In the genomic region with DNA sequence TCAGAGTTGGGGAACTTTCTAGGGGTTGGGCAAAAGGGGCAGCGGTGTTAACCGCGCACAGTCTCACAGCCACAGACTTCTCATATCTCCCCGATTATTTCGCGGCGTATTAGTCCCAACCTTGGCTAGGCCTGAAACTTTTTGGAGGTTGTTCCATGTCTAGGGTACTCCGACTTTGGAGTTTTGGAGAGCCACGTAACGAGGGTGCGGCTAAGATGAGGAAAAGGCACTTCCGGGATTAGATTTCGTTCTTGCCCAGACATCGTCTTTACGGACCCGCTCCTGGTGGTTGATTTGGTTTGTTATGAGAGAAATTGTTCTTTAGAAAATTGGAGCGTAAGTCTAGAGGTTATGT, we compare ENCODE assay signal across 8 cellular contexts. TPM values are rescaled to one million over a fixed set of nuclear protein-coding genes. Genes with fewer than 3 reads are reported as not detected.
DNase-seq lines count a peak whose midpoint lies in the region; ATAC-seq and TF ChIP-seq lines count a peak whose summit lies in the region.

No MANE protein-coding gene starts in this region.

- H3K79me1 ChIP-seq in mesendoderm (ENCODE audit: low read length): peaks cover 6% of the 10 kb centered on the region

- H3K9me3 ChIP-seq in OCI-LY3 (ENCODE audit: insufficient read depth, low read length) (no peaks in the 10 kb centered on the region), aorta (ENCODE audit: control insufficient read depth, low read length) (no peaks in the 10 kb centered on the region)

- peaks cover 75% of the 10 kb centered on the region for H3K4me1 Mint-ChIP-seq in central memory CD8-positive, alpha-beta T cell

- H2AFZ ChIP-seq in OCI-LY3 (ENCODE audit: low read depth, low read length): peak overlapping the region; percentile 16; the same call in 1 of the 2 replicates

- H3K23ac ChIP-seq in mesendoderm (ENCODE audit: low read length): no peak overlapping the region

- peaks cover 14% of the 10 kb centered on the region for H3K36me3 Mint-ChIP-seq in central memory CD8-positive, alpha-beta T cell (ENCODE audit: insufficient read depth)

- no peak for TF ChIP-seq CTCF in OCI-LY3 (IDR thresholded peaks at IDR 0.05; ENCODE audit: low read depth, low read length)

- H3K27me3 ChIP-seq in OCI-LY3 (ENCODE audit: low read depth, low read length) (no peaks in the 10 kb centered on the region), mesendoderm (ENCODE audit: insufficient read depth, low read length, poor library complexity) (no peaks in the 10 kb centered on the region), aorta (ENCODE audit: control insufficient read depth in 1 of 2, insufficient read depth in 2 of 2, low read length in 1 of 2) (no peaks in the 10 kb centered on the region)

- H3K36me3 ChIP-seq in OCI-LY3 (replicated peaks; ENCODE audit: low read depth, low read length): no peaks in the 10 kb centered on the region
- no peaks in the 10 kb centered on the region for H3K36me3 ChIP-seq in mesendoderm (ENCODE audit: control insufficient read depth, insufficient read depth, low read length)
- H3K36me3 ChIP-seq in aorta (ENCODE audit: control insufficient read depth in 1 of 2, insufficient read depth in 2 of 2, low read length in 1 of 2): no peaks in the 10 kb centered on the region

- H2BK15ac ChIP-seq in mesendoderm (replicated peaks; ENCODE audit: low read depth): no peak overlapping the region

- no CpG with 5 or more reads among the region's 17 CpGs for WGBS in mesendoderm (ENCODE audit: extremely low coverage, insufficient coverage, low lambda C conversion rate)
- 0% methylated on average over 17 of the region's 17 CpGs for WGBS in aorta, 2 donors

- H4K20me1 ChIP-seq in OCI-LY3 (ENCODE audit: insufficient read depth, low read length): peaks cover 64% of the 10 kb centered on the region

- H2AK5ac ChIP-seq in mesendoderm (ENCODE audit: low read length): no peak overlapping the region

- peak overlapping the region; percentile 95 for H3K4me3 Mint-ChIP-seq in central memory CD8-positive, alpha-beta T cell

- H3K9ac ChIP-seq in OCI-LY3 (ENCODE audit: low read length) (peak overlapping the region; percentile 87), mesendoderm (ENCODE audit: low read length) (peak overlapping the region; percentile 87)

- no peaks in the 10 kb centered on the region for H3K9me3 Mint-ChIP-seq in central memory CD8-positive, alpha-beta T cell

- H2BK5ac ChIP-seq in mesendoderm (ENCODE audit: low read length): no peak overlapping the region

- H3K56ac ChIP-seq in mesendoderm (ENCODE audit: low read length): peak overlapping the region; percentile 95

- no peak overlapping the region for H3K4ac ChIP-seq in mesendoderm (ENCODE audit: low read depth, low read length)

- DNase-seq in activated CD8-positive, alpha-beta memory T cell treated with anti-CD3 and anti-CD28 coated beads for 48 hours (ENCODE audit: low read depth in 2 of 3, low spot score in 2 of 3): peak in 2 of 3 experiments; percentile 10 to 12
- DNase-seq in activated CD8-positive, alpha-beta memory T cell treated with anti-CD3 and anti-CD28 coated beads, Interleukin-2, amount 50 U/mL, for 48 hours: no peak
- peak in 1 of 2 donors; percentile 17 for DNase-seq in central memory CD8-positive, alpha-beta T cell (ENCODE audit: low spot score in 2 of 2)
- DNase-seq in mesendoderm: peak; percentile 51
- no peak for DNase-seq in aorta
- DNase-seq in NCI-H2029 treated with DMSO at 0.1 percent for 48 hours (lab: John Stamatoyannopoulos, UW): no peak
- DNase-seq in NCI-H187 treated with DMSO at 0.1 percent for 48 hours (lab: John Stamatoyannopoulos, UW): no peak

- H3K79me2 ChIP-seq in OCI-LY3 (ENCODE audit: low read length): peaks cover 89% of the 10 kb centered on the region
- peaks cover 70% of the 10 kb centered on the region for H3K79me2 ChIP-seq in mesendoderm (ENCODE audit: control insufficient read depth, insufficient read depth, low read length)

- H2BK120ac ChIP-seq in mesendoderm (ENCODE audit: low read depth, low read length): no peak overlapping the region

- H3K27ac Mint-ChIP-seq in central memory CD8-positive, alpha-beta T cell (ENCODE audit: low read depth): peak overlapping the region; percentile 95

- intact Hi-C loops in aorta (cut with DNase I): loop anchor here in 1 of 2 donors (2.0 to 10.0 kb wide), 2 partner anchors 51 to 123 kb away; partner anchors contain the start of gene CCDC85C

- no peak overlapping the region for H4K5ac ChIP-seq in mesendoderm (ENCODE audit: low read length)

- no peak overlapping the region for H4K8ac ChIP-seq in mesendoderm (ENCODE audit: low read depth, low read length)

- H3K27ac ChIP-seq in OCI-LY3 (ENCODE audit: low read length) (peak overlapping the region; percentile 32), mesendoderm (ENCODE audit: low read depth, low read length) (peak overlapping the region; percentile 68), aorta (ENCODE audit: low read depth in 1 of 2, low read length in 2 of 2) (peak overlapping the region; percentile 64 to 88)

- peak overlapping the region; percentile 13 for H3K18ac ChIP-seq in mesendoderm (ENCODE audit: low read length)

- no peak for ATAC-seq in central memory CD8-positive, alpha-beta T cell (replicated peaks; ENCODE audit: extremely low read depth, poor library complexity, severe bottlenecking)
- no peak for ATAC-seq in aorta (ENCODE audit: low FRiP score)

- peak overlapping the region; percentile 97 for H3K4me3 ChIP-seq in OCI-LY3 (ENCODE audit: low read length)
- peak overlapping the region; percentile 89 for H3K4me3 ChIP-seq in mesendoderm (ENCODE audit: low read length)
- H3K4me3 ChIP-seq in aorta (ENCODE audit: low read length in 2 of 2): peak overlapping the region; percentile 89 to 92

- H3K27me3 Mint-ChIP-seq in central memory CD8-positive, alpha-beta T cell: no peaks in the 10 kb centered on the region

- peak overlapping the region; percentile 95 for H3K4me2 ChIP-seq in OCI-LY3 (ENCODE audit: low read length)
- peak overlapping the region; percentile 76 for H3K4me2 ChIP-seq in mesendoderm (ENCODE audit: low read length)

- peaks cover 21% of the 10 kb centered on the region for H3K4me1 ChIP-seq in OCI-LY3 (ENCODE audit: low read length)
- no peaks in the 10 kb centered on the region for H3K4me1 ChIP-seq in mesendoderm (ENCODE audit: control insufficient read depth, low read depth, low read length)
- no peaks in the 10 kb centered on the region for H3K4me1 ChIP-seq in aorta (ENCODE audit: control insufficient read depth in 1 of 2, insufficient read depth in 2 of 2, low read length in 2 of 2)

RNA-seq across cellular contexts. Expression of gene CCNK, which starts 0.5 kb away (rescaled TPM):
- polyA plus RNA-seq in mesendoderm (2013, experiment 1 of 2): 69.4 TPM
- 69.2 TPM for polyA plus RNA-seq in mesendoderm (2013, experiment 2 of 2)
- 10 to 100 TPM; 40.5 to 40.9 TPM for total RNA-seq in aorta
- polyA plus RNA-seq in aorta: 10 to 100 TPM; 11.2 to 12.5 TPM

RNA-seq across cellular contexts. Expression of gene SETD3, which starts 1.1 kb away (rescaled TPM):
- polyA plus RNA-seq in mesendoderm (2013, experiment 1 of 2): 50.4 TPM
- 51.1 TPM for polyA plus RNA-seq in mesendoderm (2013, experiment 2 of 2)
- 10 to 100 TPM; 60.7 to 66.0 TPM for total RNA-seq in aorta
- 10 to 100 TPM; 41.0 to 53.0 TPM for polyA plus RNA-seq in aorta

Comparison
In these comparisons a context has a peak if more than half of its experiments do, and no peak if none do; other contexts are left out.
1. DNase-seq: peak in activated CD8-positive, alpha-beta memory T cell treated with anti-CD3 and anti-CD28 coated beads for 48 hours (2 of 3) and mesendoderm (single experiment); none in activated CD8-positive, alpha-beta memory T cell treated with anti-CD3 and anti-CD28 coated beads, Interleukin-2, amount 50 U/mL, for 48 hours (single experiment), aorta (0 of 2), NCI-H2029 treated with DMSO at 0.1 percent for 48 hours (single experiment) and NCI-H187 treated with DMSO at 0.1 percent for 48 hours (single experiment).
2. Peak in every context shown above with its lines, with median percentiles within 50 percentile points of each other: H3K27ac ChIP-seq and H3K4me3 ChIP-seq.